Comparison of ENCODE assay signal across 8 cellular contexts in the genomic region with DNA sequence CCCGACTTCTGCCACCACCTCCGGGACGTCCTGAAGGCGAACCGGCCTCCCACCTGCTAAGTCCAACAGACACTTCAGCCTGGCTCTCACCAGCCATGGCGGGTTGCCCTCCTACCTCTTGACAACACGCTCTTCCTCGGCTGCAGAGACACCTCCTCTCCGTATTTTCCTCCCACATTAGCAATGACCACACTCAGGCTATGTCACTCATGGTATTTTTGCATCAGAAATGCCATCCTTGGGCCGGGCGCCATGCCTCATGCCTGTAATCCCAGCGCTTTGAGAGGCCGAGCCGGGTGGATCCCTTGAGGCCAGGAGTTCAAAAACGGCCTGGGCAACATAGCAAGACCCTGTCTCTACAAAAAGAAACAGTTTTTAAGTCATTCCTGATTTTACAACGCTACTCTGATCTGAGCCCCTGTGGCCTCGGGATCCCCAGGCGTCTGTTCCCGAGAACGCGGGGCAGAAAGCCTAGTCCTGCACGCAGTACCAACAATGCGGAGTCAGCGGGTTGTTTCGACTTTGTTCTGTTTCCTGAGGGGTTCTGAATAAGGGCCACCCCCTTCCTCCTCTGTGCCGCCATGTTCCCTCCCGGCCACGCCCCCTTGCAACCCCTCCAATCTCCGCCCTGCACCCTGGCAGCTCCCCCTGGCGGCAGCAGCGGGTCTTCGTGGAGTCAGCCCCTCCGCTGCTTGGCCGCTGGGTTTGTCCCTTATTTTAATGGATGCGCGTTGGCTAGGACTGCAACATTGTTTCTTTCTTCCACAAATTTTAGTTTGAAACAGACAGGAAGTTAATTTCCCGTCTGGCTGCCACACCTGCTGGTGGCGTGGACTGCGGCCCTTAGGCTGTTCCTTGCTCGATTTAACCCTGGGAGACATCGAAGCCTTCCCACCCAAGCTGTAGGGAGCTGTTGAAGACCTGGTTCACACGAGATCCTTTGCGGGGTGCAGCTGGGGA. TPM values are rescaled to one million over a fixed set of nuclear protein-coding genes. Genes with fewer than 3 reads are reported as not detected.
DNase-seq lines count a peak whose midpoint lies in the region; ATAC-seq and TF ChIP-seq lines count a peak whose summit lies in the region.

No MANE protein-coding gene starts in this region.

- no peaks in the 10 kb centered on the region for H3K27me3 Mint-ChIP-seq in activated CD8-positive, alpha-beta T cell treated with anti-CD3 and anti-CD28 coated beads for 36 hours

- peak; percentile 99 for ATAC-seq in activated CD8-positive, alpha-beta T cell treated with anti-CD3 and anti-CD28 coated beads for 36 hours
- no peak for ATAC-seq in GM18867 (IDR thresholded peaks at IDR 0.05; ENCODE audit: unreplicated experiment)

- peak overlapping the region; percentile 78 for H3K4me3 Mint-ChIP-seq in activated CD8-positive, alpha-beta T cell treated with anti-CD3 and anti-CD28 coated beads for 36 hours

- H3K4me1 Mint-ChIP-seq in activated CD8-positive, alpha-beta T cell treated with anti-CD3 and anti-CD28 coated beads for 36 hours (ENCODE audit: low read depth), result peaks cover 12% of the 10 kb centered on the region

- H3K36me3 Mint-ChIP-seq in activated CD8-positive, alpha-beta T cell treated with anti-CD3 and anti-CD28 coated beads for 36 hours (ENCODE audit: low read depth), result no peaks in the 10 kb centered on the region

- POLR2A ChIA-PET in activated CD8-positive, alpha-beta T cell treated with anti-CD3 and anti-CD28 coated beads for 36 hours (lab: Charles Lee), result interaction anchor here (0.6 to 1.3 kb wide), 3 partner anchors 9 to 177 kb away, joined by 3 to 6 read pairs (median 3); partner anchors contain the start of gene ZFAND2A

- peak; percentile 89 for TF ChIP-seq CTCF in activated CD8-positive, alpha-beta T cell treated with anti-CD3 and anti-CD28 coated beads for 36 hours (IDR thresholded peaks at IDR 0.05)

- intact Hi-C loops in activated CD8-positive, alpha-beta T cell treated with anti-CD3 and anti-CD28 coated beads for 36 hours (cut with micrococcal nuclease), result loop anchor here (10.0 kb wide), 1 partner anchor 175 kb away; no protein-coding TSS in a partner anchor

- no peaks in the 10 kb centered on the region for H3K9me3 Mint-ChIP-seq in activated CD8-positive, alpha-beta T cell treated with anti-CD3 and anti-CD28 coated beads for 36 hours

- CTCF ChIA-PET in activated CD8-positive, alpha-beta T cell treated with anti-CD3 and anti-CD28 coated beads for 36 hours (lab: Charles Lee), result interaction anchor here (0.7 to 8.0 kb wide), 10 partner anchors 9 to 246 kb away, joined by 3 to 87 read pairs (median 5); partner anchors contain the start of genes GPER1 and ZFAND2A

- peak overlapping the region; percentile 92 for H3K27ac Mint-ChIP-seq in activated CD8-positive, alpha-beta T cell treated with anti-CD3 and anti-CD28 coated beads for 36 hours

- H3K4me3 ChIP-seq in effector memory CD4-positive, alpha-beta T cell (ENCODE audit: insufficient read depth, low read depth, low read length, poor library complexity, severe bottlenecking), result peak overlapping the region; percentile 57

- peaks cover 8% of the 10 kb centered on the region for H3K4me1 ChIP-seq in effector memory CD4-positive, alpha-beta T cell (ENCODE audit: control insufficient read depth, insufficient read depth, low read length, poor library complexity, severe bottlenecking)

- no peaks in the 10 kb centered on the region for H3K9me3 ChIP-seq in effector memory CD4-positive, alpha-beta T cell (ENCODE audit: control insufficient read depth, low read length)

- H3K27ac ChIP-seq in effector memory CD4-positive, alpha-beta T cell (ENCODE audit: insufficient read depth, low read length, poor library complexity, severe bottlenecking), result peak overlapping the region; percentile 35

- no peaks in the 10 kb centered on the region for H3K36me3 ChIP-seq in effector memory CD4-positive, alpha-beta T cell (ENCODE audit: control insufficient read depth, insufficient read depth, low read length)

- DNase-seq in Daoy (ENCODE audit: low read depth) (peak; percentile 60), H4 (ENCODE audit: low spot score) (peak; percentile 76), NCI-H526 (lab: John Stamatoyannopoulos, UW) (peak; percentile 34 to 90), midbrain (lab: John Stamatoyannopoulos, UW) (peak; percentile 58)
- peak; percentile 97 for DNase-seq in activated CD8-positive, alpha-beta T cell treated with anti-CD3 and anti-CD28 coated beads for 36 hours
- DNase-seq in effector memory CD4-positive, alpha-beta T cell, result peak; percentile 84 to 93 (median 90)
- peak; percentile 85 to 87 for DNase-seq in stimulated activated CD8-positive, alpha-beta memory T cell treated with anti-CD3 and anti-CD28 coated beads, Interleukin-4, amount 100 ng/mL, for 1 hour (ENCODE audit: low read depth in 2 of 2, low spot score in 1 of 2)

- no peaks in the 10 kb centered on the region for H3K27me3 ChIP-seq in effector memory CD4-positive, alpha-beta T cell (replicated peaks; ENCODE audit: control insufficient read depth, insufficient read depth, low read length, poor library complexity, severe bottlenecking)

RNA-seq across cellular contexts. Expression of gene ZFAND2A, which starts 9.7 kb away (rescaled TPM):
- total RNA-seq in Daoy (2014; rRNA removed; shearing (Covaris generic)), result 51.4 and 57.3 TPM in 2 replicates
- total RNA-seq in H4 (2014; rRNA removed; shearing (Covaris generic)), result 41.1 and 52.5 TPM in 2 replicates
- 10 to 100 TPM; 22.1 to 23.5 TPM for total RNA-seq in activated CD8-positive, alpha-beta T cell treated with anti-CD3 and anti-CD28 coated beads for 36 hours
